In the genomic region with DNA sequence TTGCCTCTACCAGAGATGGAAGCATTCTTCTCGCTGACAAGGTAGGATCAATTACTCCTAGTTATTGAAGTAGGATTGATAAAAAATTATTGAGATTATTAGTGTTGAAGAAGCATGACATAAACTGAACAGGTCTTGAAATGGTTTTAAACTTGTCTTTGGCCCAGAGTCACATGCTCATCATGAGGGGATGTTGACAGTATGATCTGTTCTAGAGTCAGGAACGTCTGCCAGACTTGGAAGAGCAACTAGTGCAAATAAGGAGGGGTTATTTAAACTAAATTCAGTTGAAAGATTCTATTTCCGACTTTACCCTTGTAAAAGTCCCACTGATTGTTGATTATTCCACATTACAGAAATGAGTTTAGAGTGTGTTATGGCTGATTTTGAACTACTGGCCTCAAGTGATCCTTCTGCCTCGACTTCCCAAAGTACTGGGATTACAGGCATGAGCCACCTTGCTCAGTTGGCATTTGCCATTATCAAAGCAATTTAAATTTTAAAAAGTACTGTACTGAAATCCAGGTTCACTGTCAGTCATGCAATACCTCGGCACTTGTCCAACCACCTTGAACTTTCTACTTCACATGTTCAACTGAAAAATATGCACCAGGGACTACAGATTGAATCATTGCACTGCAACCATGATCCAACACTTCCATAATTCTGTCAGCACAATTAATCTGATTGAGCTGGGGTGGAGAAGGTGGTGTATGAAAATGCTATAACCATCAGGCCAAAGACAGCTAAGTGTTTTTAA, we compare ENCODE assay signal across 19 cellular contexts. TPM values are rescaled to one million over a fixed set of nuclear protein-coding genes. Genes with fewer than 3 reads are reported as not detected.
A peak's percentile ranks its signal among the peaks of the same experiment; 100 is the strongest.
DNase-seq lines count a peak whose midpoint lies in the region; ATAC-seq and TF ChIP-seq lines count a peak whose summit lies in the region.
"Had no signal": no experiment of that assay in that cellular context is flagged by ENCODE, and none has a peak within 500 bp of the region (broad histone marks: within the 10 kb centered on the region; RNA-seq: fewer than 3 reads in every experiment).

No MANE protein-coding gene starts in this region.

- peak overlapping the region in 2 of 3 donors; percentile 31 to 99 for H3K27ac Mint-ChIP-seq in CD4-positive, CD25-positive, alpha-beta regulatory T cell
- H3K27ac Mint-ChIP-seq in activated naive CD8-positive, alpha-beta T cell treated with anti-CD3 and anti-CD28 coated beads, Interleukin-2, amount 10 ng/mL, durations not matched to agents 7 days and 5 days = no peak overlapping the region
- no peak overlapping the region for H3K27ac Mint-ChIP-seq in endodermal cell
- H3K27ac Mint-ChIP-seq: progenitor cell of endocrine pancreas had no signal

- H3K36me3 ChIP-seq in CD4-positive, CD25-positive, alpha-beta regulatory T cell (ENCODE audit: control insufficient read depth, insufficient read depth, low read length) = peaks cover 6% of the 10 kb centered on the region
- H3K36me3 ChIP-seq in GM23248 (ENCODE audit: low read depth) (peaks cover 13% of the 10 kb centered on the region), right lobe of liver (peaks cover 0 to 6% (median 0%) of the 10 kb centered on the region in 4 donors), endodermal cell (ENCODE audit: control insufficient read depth, insufficient read depth, low read length) (peaks cover 6% of the 10 kb centered on the region), uterus (no peaks in the 10 kb centered on the region)
- H3K36me3 ChIP-seq: thoracic aorta had no signal

- no peak overlapping the region for H3K9ac ChIP-seq in GM23248
- no peak overlapping the region for H3K9ac ChIP-seq in endodermal cell (ENCODE audit: extremely low read depth, low read length, poor library complexity, severe bottlenecking)

- no peak for TF ChIP-seq POLR2A in right lobe of liver (IDR thresholded peaks at IDR 0.05)
- TF ChIP-seq POLR2A in uterus (IDR thresholded peaks at IDR 0.05) = no peak

- no peak for ATAC-seq in CD4-positive, CD25-positive, alpha-beta regulatory T cell (ENCODE audit: low read depth in 2 of 2)
- ATAC-seq in activated naive CD8-positive, alpha-beta T cell treated with anti-CD3 and anti-CD28 coated beads, Interleukin-2, amount 10 ng/mL, durations not matched to agents 7 days and 5 days (ENCODE audit: low read depth) = no peak
- ATAC-seq in right lobe of liver = peak; percentile 17 to 39 (median 26)
- ATAC-seq: heart right ventricle, left lung had no signal

- H3K4me1 Mint-ChIP-seq in CD4-positive, CD25-positive, alpha-beta regulatory T cell = peaks cover 24 to 47% (median 35%) of the 10 kb centered on the region in 4 donors
- H3K4me1 Mint-ChIP-seq in activated naive CD8-positive, alpha-beta T cell treated with anti-CD3 and anti-CD28 coated beads, Interleukin-2, amount 10 ng/mL, durations not matched to agents 7 days and 5 days = peaks cover 29% of the 10 kb centered on the region
- H3K4me1 Mint-ChIP-seq in endodermal cell = peaks cover 13% of the 10 kb centered on the region

- H3K9me3 ChIP-seq in CD4-positive, CD25-positive, alpha-beta regulatory T cell (ENCODE audit: control insufficient read depth in 2 of 2, low read length in 2 of 2) = no peaks in the 10 kb centered on the region
- H3K9me3 ChIP-seq in GM23248 (ENCODE audit: low read depth) = no peaks in the 10 kb centered on the region
- H3K9me3 ChIP-seq in right lobe of liver = no peaks in the 10 kb centered on the region
- no peaks in the 10 kb centered on the region for H3K9me3 ChIP-seq in endodermal cell (ENCODE audit: control insufficient read depth, low read length)
- no peaks in the 10 kb centered on the region for H3K9me3 ChIP-seq in uterus
- H3K9me3 ChIP-seq: ascending aorta, heart right ventricle, left lung, thoracic aorta had no signal

- peaks cover 8% of the 10 kb centered on the region for H3K36me3 Mint-ChIP-seq in CD4-positive, CD25-positive, alpha-beta regulatory T cell
- H3K36me3 Mint-ChIP-seq in activated naive CD8-positive, alpha-beta T cell treated with anti-CD3 and anti-CD28 coated beads, Interleukin-2, amount 10 ng/mL, durations not matched to agents 7 days and 5 days = peaks cover 24% of the 10 kb centered on the region
- H3K36me3 Mint-ChIP-seq in endodermal cell (ENCODE audit: low read depth) = peaks cover 6% of the 10 kb centered on the region

- H3K4me1 ChIP-seq in CD4-positive, CD25-positive, alpha-beta regulatory T cell (ENCODE audit: control insufficient read depth, insufficient read depth, low read length, poor library complexity, severe bottlenecking) = peaks cover 22% of the 10 kb centered on the region
- H3K4me1 ChIP-seq in GM23248 (ENCODE audit: insufficient read depth) (peaks cover 14% of the 10 kb centered on the region; the same call in 1 of the 2 replicates), right lobe of liver (peaks cover 0 to 26% (median 7%) of the 10 kb centered on the region in 4 donors), endodermal cell (ENCODE audit: control insufficient read depth, insufficient read depth, low read length) (no peaks in the 10 kb centered on the region), uterus (peaks cover 0 to 9% of the 10 kb centered on the region in 2 donors)

- H2AFZ ChIP-seq in GM23248 = 0 out of 2 replicates have a peak overlapping the region, but pooled peaks have one; percentile 97

- TF ChIP-seq CTCF in right lobe of liver (IDR thresholded peaks at IDR 0.05) (no peak), endodermal cell (conservative IDR thresholded peaks at IDR 0.05) (no peak), uterus (IDR thresholded peaks at IDR 0.05) (no peak)

- no peak for DNase-seq in CD4-positive, CD25-positive, alpha-beta regulatory T cell
- DNase-seq in GM23248 = no peak
- DNase-seq in activated naive CD8-positive, alpha-beta T cell treated with anti-CD3 and anti-CD28 coated beads, Interleukin-2, amount 10 ng/mL, durations not matched to agents 7 days and 5 days = no peak
- peak in 1 of 3 donors; percentile 67 for DNase-seq in right lobe of liver
- no peak for DNase-seq in NCI-H1092 (lab: John Stamatoyannopoulos, UW)
- DNase-seq in endodermal cell = no peak
- no peak for DNase-seq in cerebellar cortex (ENCODE audit: low spot score)
- no peak for DNase-seq in uterus
- DNase-seq: activated naive CD4-positive, alpha-beta T cell treated with Interleukin-2 at 50 U/mL for 16 hours; CD4-positive, alpha-beta memory T cell; heart right ventricle; left lung; midbrain; NCI-H2029 treated with DMSO at 0.1 percent for 48 hours; T-helper 1 cell had no signal

- intact Hi-C loops in right lobe of liver (cut with DNase I) (no loop called here), uterus (cut with DNase I; ENCODE audit: low total_unique reads) (no loop called here)

- H3K4me3 ChIP-seq in CD4-positive, CD25-positive, alpha-beta regulatory T cell (ENCODE audit: low read depth, low read length) = no peak overlapping the region
- no peak overlapping the region for H3K4me3 ChIP-seq in GM23248
- H3K4me3 ChIP-seq in right lobe of liver = no peak overlapping the region
- no peak overlapping the region for H3K4me3 ChIP-seq in endodermal cell (ENCODE audit: low read length)
- no peak overlapping the region for H3K4me3 ChIP-seq in uterus
- H3K4me3 ChIP-seq: ascending aorta, heart right ventricle, left lung, thoracic aorta had no signal

- no peaks in the 10 kb centered on the region for H3K9me3 Mint-ChIP-seq in CD4-positive, CD25-positive, alpha-beta regulatory T cell
- peaks cover 2% of the 10 kb centered on the region for H3K9me3 Mint-ChIP-seq in activated naive CD8-positive, alpha-beta T cell treated with anti-CD3 and anti-CD28 coated beads, Interleukin-2, amount 10 ng/mL, durations not matched to agents 7 days and 5 days
- no peaks in the 10 kb centered on the region for H3K9me3 Mint-ChIP-seq in endodermal cell
- H3K9me3 Mint-ChIP-seq: central memory CD8-positive, alpha-beta T cell had no signal

- H3K27ac ChIP-seq in CD4-positive, CD25-positive, alpha-beta regulatory T cell (ENCODE audit: insufficient read depth, low read length, poor library complexity, severe bottlenecking) = no peak overlapping the region
- H3K27ac ChIP-seq in GM23248 (no peak overlapping the region), right lobe of liver (peak overlapping the region; percentile 87 to 97 (median 92)), endodermal cell (ENCODE audit: low read depth, low read length) (no peak overlapping the region), uterus (no peak overlapping the region)
- H3K27ac ChIP-seq: ascending aorta, thoracic aorta had no signal

- POLR2A ChIA-PET in activated naive CD8-positive, alpha-beta T cell treated with anti-CD3 and anti-CD28 coated beads, Interleukin-2, amount 10 ng/mL, durations not matched to agents 7 days and 5 days (lab: Charles Lee) = no interaction called here

- in situ Hi-C loops in GM23248 (cut with MboI) = no loop called here

- H3F3A ChIP-seq in GM23248 (ENCODE audit: insufficient read depth) = peaks cover 32% of the 10 kb centered on the region

- no peaks in the 10 kb centered on the region for H3K27me3 ChIP-seq in CD4-positive, CD25-positive, alpha-beta regulatory T cell (ENCODE audit: control insufficient read depth, insufficient read depth, low read length)
- H3K27me3 ChIP-seq in GM23248 (replicated peaks; ENCODE audit: insufficient read depth) (no peaks in the 10 kb centered on the region), right lobe of liver (no peaks in the 10 kb centered on the region), endodermal cell (ENCODE audit: control insufficient read depth, insufficient read depth, low read length, poor library complexity, severe bottlenecking) (no peaks in the 10 kb centered on the region), uterus (no peaks in the 10 kb centered on the region)
- H3K27me3 ChIP-seq: ascending aorta, heart right ventricle, left lung had no signal

- H3K4me3 Mint-ChIP-seq in CD4-positive, CD25-positive, alpha-beta regulatory T cell = peak overlapping the region; percentile 5 to 100 (median 70)
- peak overlapping the region; percentile 95 for H3K4me3 Mint-ChIP-seq in activated naive CD8-positive, alpha-beta T cell treated with anti-CD3 and anti-CD28 coated beads, Interleukin-2, amount 10 ng/mL, durations not matched to agents 7 days and 5 days
- H3K4me3 Mint-ChIP-seq in endodermal cell = no peak overlapping the region

- H3K9me2 ChIP-seq in GM23248 (ENCODE audit: insufficient read depth) = no peaks in the 10 kb centered on the region

- H3K27me3 Mint-ChIP-seq in CD4-positive, CD25-positive, alpha-beta regulatory T cell = peaks cover 18% of the 10 kb centered on the region
- peaks cover 6% of the 10 kb centered on the region for H3K27me3 Mint-ChIP-seq in activated naive CD8-positive, alpha-beta T cell treated with anti-CD3 and anti-CD28 coated beads, Interleukin-2, amount 10 ng/mL, durations not matched to agents 7 days and 5 days
- H3K27me3 Mint-ChIP-seq in endodermal cell (ENCODE audit: insufficient read depth) = peaks cover 4% of the 10 kb centered on the region
- H3K27me3 Mint-ChIP-seq: CD4-positive, alpha-beta memory T cell; central memory CD8-positive, alpha-beta T cell had no signal

- no peak overlapping the region for H3K4me2 ChIP-seq in GM23248 (ENCODE audit: unreplicated experiment)

- WGBS in GM23248 (ENCODE audit: low coverage in 1 of 2, low lambda C conversion rate in 2 of 2, missing lambda C conversion rate in 2 of 2), 2 experiments = 52% methylated on average over 5 of the region's 5 CpGs
- 32% methylated on average over 5 of the region's 5 CpGs for WGBS in right lobe of liver (ENCODE audit: insufficient coverage, low coverage, low lambda C conversion rate, missing lambda C conversion rate)
- 91 to 94% methylated on average over 5 of the region's 5 CpGs for WGBS in endodermal cell (ENCODE audit: insufficient coverage in 1 of 2, insufficient read length in 1 of 2), 2 experiments

- peaks cover 26% of the 10 kb centered on the region for H3K79me2 ChIP-seq in GM23248 (ENCODE audit: insufficient read depth)

- no peaks in the 10 kb centered on the region for H4K20me1 ChIP-seq in GM23248 (ENCODE audit: insufficient read depth)

RNA-seq across cellular contexts. Expression of a gene that starts 19.7 kb away (rescaled TPM):
- not detected for total RNA-seq in CD4-positive, CD25-positive, alpha-beta regulatory T cell
- not detected for polyA plus RNA-seq in CD4-positive, CD25-positive, alpha-beta regulatory T cell
- not detected in 2 replicates for total RNA-seq in GM23248 (2014; rRNA removed; shearing (Covaris generic))
- not detected in 2 replicates for polyA plus RNA-seq in GM23248 (2016; fragmentation: Nextera tagmentation; extraction: Ambion mirVana)
- total RNA-seq in activated naive CD8-positive, alpha-beta T cell treated with anti-CD3 and anti-CD28 coated beads, Interleukin-2, amount 10 ng/mL, durations not matched to agents 7 days and 5 days = under 1 TPM; 0.11 to 0.19 TPM
- total RNA-seq in right lobe of liver (under 1 TPM in 1 of 6 experiments, not detected in 5; 0.09 TPM), endodermal cell (not detected), uterus (not detected)
- polyA plus RNA-seq in endodermal cell (2013, experiment 1 of 2) = not detected
- not detected for polyA plus RNA-seq in endodermal cell (2013, experiment 2 of 2)
- total RNA-seq: ascending aorta; CD4-positive, alpha-beta memory T cell; left lung; progenitor cell of endocrine pancreas; thoracic aorta had no signal

Comparison
In these comparisons a context has a peak if more than half of its experiments do, and no peak if none do; other contexts are left out.
1. ATAC-seq: peak in right lobe of liver (4 of 4); none in CD4-positive, CD25-positive, alpha-beta regulatory T cell (0 of 2) and activated naive CD8-positive, alpha-beta T cell treated with anti-CD3 and anti-CD28 coated beads, Interleukin-2, amount 10 ng/mL, durations not matched to agents 7 days and 5 days (single experiment).
2. H3K27ac ChIP-seq: peak in right lobe of liver (3 of 3); none in CD4-positive, CD25-positive, alpha-beta regulatory T cell (single experiment), GM23248 (single experiment), endodermal cell (single experiment) and uterus (0 of 2).
3. H3K27ac Mint-ChIP-seq: peak in CD4-positive, CD25-positive, alpha-beta regulatory T cell (2 of 3); none in activated naive CD8-positive, alpha-beta T cell treated with anti-CD3 and anti-CD28 coated beads, Interleukin-2, amount 10 ng/mL, durations not matched to agents 7 days and 5 days (single experiment) and endodermal cell (single experiment).